10 cellular contexts compared by ENCODE assay signal in genomic region chr15:36887214-36888017, GRCh38.
DNase-seq lines count a peak whose midpoint lies in the region; ATAC-seq, FAIRE-seq and TF ChIP-seq lines count a peak whose summit lies in the region.
"Had no signal": no experiment of that assay in that cellular context is flagged by ENCODE, and none has a peak within 500 bp of the region (broad histone marks: within the 10 kb centered on the region; RNA-seq: fewer than 3 reads in every experiment).

No MANE protein-coding gene starts in this region.

- TF ChIP-seq POLR2A in GM12892 (IDR thresholded peaks at IDR 0.05; ENCODE audit: low read depth, low read length), result no peak

- TF ChIP-seq CTCF in AG10803 (conservative IDR thresholded peaks at IDR 0.05; ENCODE audit: low read length) (no peak), fibroblast of mammary gland (conservative IDR thresholded peaks at IDR 0.05; ENCODE audit: control insufficient read depth, insufficient read depth, low read depth, low read length) (no peak), neural crest cell (conservative IDR thresholded peaks at IDR 0.05) (no peak)

- H3K4me1 Mint-ChIP-seq in neural crest cell, result peaks cover 61% of the 10 kb centered on the region

- no peak for ATAC-seq in HG03025 (IDR thresholded peaks at IDR 0.05; ENCODE audit: low FRiP score, unreplicated experiment)

- H3K27ac Mint-ChIP-seq in neural crest cell (ENCODE audit: unreplicated experiment), result peak overlapping the region; percentile 94

- peak overlapping the region; percentile 93 for H3K4me3 Mint-ChIP-seq in neural crest cell

- no peaks in the 10 kb centered on the region for H3K9me3 Mint-ChIP-seq in neural crest cell

- FAIRE-seq in RCC 7860 (lab: Jason Lieb, UNC) (no peak), GM12892 (lab: Jason Lieb, UNC) (no peak)

- peak overlapping the region; percentile 44 for H3K4me3 ChIP-seq in AG10803 (ENCODE audit: low read length)
- peak overlapping the region; percentile 40 for H3K4me3 ChIP-seq in fibroblast of mammary gland (ENCODE audit: control insufficient read depth, low read depth, low read length)

- no peak for DNase-seq in AG10803 (ENCODE audit: low read depth)
- peak; percentile 64 for DNase-seq in NCI-H226
- no peak for DNase-seq in fibroblast of mammary gland (ENCODE audit: low read depth)
- DNase-seq in neural crest cell (ENCODE audit: low read depth, low spot score), result peak; percentile 59
- DNase-seq in RCC 7860 (ENCODE audit: low spot score), result no peak
- no peak for DNase-seq in kidney tubule cell (ENCODE audit: low spot score)
- DNase-seq in GM12892 (ENCODE audit: insufficient read length), result no peak
- DNase-seq: activated CD4-positive, alpha-beta T cell treated with anti-CD3 and anti-CD28 coated beads for 4 hours; CD8-positive, alpha-beta memory T cell had no signal

- peaks cover 17% of the 10 kb centered on the region for H3K36me3 Mint-ChIP-seq in neural crest cell (ENCODE audit: low read depth)
- H3K36me3 Mint-ChIP-seq: CD8-positive, alpha-beta memory T cell had no signal

- H3K27me3 Mint-ChIP-seq in neural crest cell (ENCODE audit: low read depth), result peaks cover 96% of the 10 kb centered on the region

Comparison
In these comparisons a context has a peak if more than half of its experiments do, and no peak if none do; other contexts are left out.
1. DNase-seq: peak in NCI-H226 (single experiment) and neural crest cell (single experiment); none in AG10803 (single experiment), fibroblast of mammary gland (single experiment), RCC 7860 (single experiment), kidney tubule cell (single experiment) and GM12892 (single experiment).